ENCODE assay signal across 8 cellular contexts in the genomic region with DNA sequence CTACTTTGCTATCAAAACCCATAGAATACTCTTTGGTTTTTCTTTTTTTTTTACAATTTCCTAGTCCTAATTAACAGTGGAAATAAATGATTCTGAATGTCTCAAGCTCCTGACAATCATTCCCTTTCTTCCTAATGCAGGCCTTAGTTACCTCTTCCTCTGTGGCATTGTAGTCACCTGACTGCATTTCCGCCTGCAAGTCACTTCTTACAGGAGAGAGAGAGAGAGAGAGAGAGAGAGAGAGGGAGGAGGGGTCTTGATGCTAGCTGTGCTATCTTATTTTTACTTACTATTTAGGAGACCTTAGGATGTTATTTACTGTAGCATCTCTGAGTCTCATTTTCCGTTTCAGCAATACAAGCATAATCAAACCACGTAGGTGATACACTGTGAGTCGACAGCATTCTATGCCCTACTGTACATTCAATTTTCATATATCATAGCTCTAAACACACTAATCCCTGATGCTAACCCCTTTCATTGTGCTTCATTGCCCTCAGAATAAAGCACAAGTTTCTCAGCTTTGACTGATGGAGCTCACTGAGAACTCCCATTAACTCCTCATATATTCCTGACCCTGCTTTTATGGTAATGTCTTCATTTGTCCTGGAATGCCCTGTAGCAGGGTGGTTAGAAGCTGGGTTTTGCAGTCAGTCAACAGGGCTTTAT.
"Had no signal": no experiment of that assay in that cellular context is flagged by ENCODE, and none has a peak within 500 bp of the region (broad histone marks: within the 10 kb centered on the region; RNA-seq: fewer than 3 reads in every experiment).

No MANE protein-coding gene starts in this region.

- H3K4me2 ChIP-seq: KMS-11 had no signal

- H3K9me3 Mint-ChIP-seq: H9 had no signal

- FAIRE-seq: H54, HTR-8/SVneo had no signal

- H3K27ac ChIP-seq: KMS-11 had no signal

- DNase-seq: GOT3, H9, HCEC 1CT, IMR-90, KBM-7 had no signal

- H3K4me3 Mint-ChIP-seq: H9 had no signal

- H3K9ac ChIP-seq: KMS-11 had no signal
